In the genomic region with DNA sequence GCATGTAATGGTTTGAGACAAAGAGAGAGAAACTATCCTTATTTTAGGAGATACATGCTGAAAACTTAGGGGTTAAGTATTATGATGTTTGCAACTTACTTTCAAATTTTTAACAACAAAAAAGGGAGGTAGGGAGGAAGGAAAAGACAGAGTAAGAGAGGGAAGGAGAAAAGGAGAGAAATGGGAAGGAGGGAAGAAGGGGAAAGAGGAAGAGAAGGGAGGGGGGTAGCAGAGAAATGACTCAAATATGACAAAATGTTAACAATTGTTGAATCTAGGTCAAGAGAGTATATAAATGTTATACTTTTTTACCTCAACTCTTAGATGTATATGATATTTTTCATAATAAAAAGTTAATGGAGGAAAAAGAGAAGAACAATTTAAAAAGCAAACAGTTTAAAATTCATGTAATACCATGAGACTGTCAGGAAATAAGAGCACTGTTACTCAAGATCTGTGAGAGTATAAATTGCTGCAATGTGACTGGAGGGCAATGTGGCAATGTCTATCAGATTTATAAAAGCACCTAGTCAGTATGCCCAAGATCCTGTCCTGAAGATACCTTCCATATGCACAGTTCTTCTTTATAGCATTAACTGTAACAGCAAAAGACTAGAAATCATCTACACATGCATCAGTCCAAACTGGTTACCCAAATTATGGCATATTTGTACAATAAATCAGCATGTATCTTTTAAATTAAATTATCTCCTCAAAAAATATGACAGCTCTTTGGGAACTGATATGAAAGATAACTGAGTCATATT, we compare ENCODE assay signal across 16 cellular contexts. TPM values are rescaled to one million over a fixed set of nuclear protein-coding genes. Genes with fewer than 3 reads are reported as not detected.
DNase-seq lines count a peak whose midpoint lies in the region; ATAC-seq and TF ChIP-seq lines count a peak whose summit lies in the region.
"Had no signal": no experiment of that assay in that cellular context is flagged by ENCODE, and none has a peak within 500 bp of the region (broad histone marks: within the 10 kb centered on the region; RNA-seq: fewer than 3 reads in every experiment).

No MANE protein-coding gene starts in this region.

- H3K27ac ChIP-seq in CD4-positive, alpha-beta T cell (ENCODE audit: low read depth, low read length), result no peak overlapping the region
- H3K27ac ChIP-seq in right cardiac atrium (ENCODE audit: low read length), result no peak overlapping the region
- H3K27ac ChIP-seq: colonic mucosa, ovary, WERI-Rb-1 had no signal

- H3K27me3 ChIP-seq in CD4-positive, alpha-beta T cell (ENCODE audit: control insufficient read depth, insufficient read depth, low read length), result no peaks in the 10 kb centered on the region
- no peaks in the 10 kb centered on the region for H3K27me3 ChIP-seq in adipocyte (replicated peaks; ENCODE audit: control insufficient read depth, insufficient read depth, low read length)
- H3K27me3 ChIP-seq in right cardiac atrium (ENCODE audit: control insufficient read depth, insufficient read depth), result no peaks in the 10 kb centered on the region
- H3K27me3 ChIP-seq: colonic mucosa, ovary had no signal

- CTCF ChIA-PET in CD4-positive, alpha-beta T cell (lab: Charles Lee), result no interaction called here

- POLR2A ChIA-PET in CD4-positive, alpha-beta T cell (lab: Charles Lee), result no interaction called here

- H3K27ac Mint-ChIP-seq in CD4-positive, alpha-beta T cell, result no peak overlapping the region
- H3K27ac Mint-ChIP-seq in HFFc6 (no peak overlapping the region), mesothelial cell of epicardium (peak overlapping the region; percentile 52)

- intact Hi-C loops in CD4-positive, alpha-beta T cell (cut with DNase I, micrococcal nuclease), result no loop called here
- intact Hi-C loops in right cardiac atrium (cut with DNase I), result no loop called here

- TF ChIP-seq CTCF in CD4-positive, alpha-beta T cell (IDR thresholded peaks at IDR 0.05), result no peak
- TF ChIP-seq CTCF in HFFc6 (IDR thresholded peaks at IDR 0.05) (no peak), mesothelial cell of epicardium (IDR thresholded peaks at IDR 0.05; ENCODE audit: unreplicated experiment) (no peak)

- no peak for ATAC-seq in CD4-positive, alpha-beta T cell (ENCODE audit: poor library complexity)
- ATAC-seq in right cardiac atrium, result no peak
- ATAC-seq: CD8-positive, alpha-beta T cell had no signal

- in situ Hi-C loops in ACHN (cut with HindIII; ENCODE audit: low pct_ligation_motif_present, low pct_unique_long_range_greater_than_20kb, low sequenced_read_pairs), result no loop called here

- no peaks in the 10 kb centered on the region for H3K9me3 Mint-ChIP-seq in CD4-positive, alpha-beta T cell
- H3K9me3 Mint-ChIP-seq in HFFc6 (no peaks in the 10 kb centered on the region), mesothelial cell of epicardium (no peaks in the 10 kb centered on the region)
- H3K9me3 Mint-ChIP-seq: CD8-positive, alpha-beta T cell had no signal

- no peak for DNase-seq in CD4-positive, alpha-beta T cell
- no peak for DNase-seq in HFFc6
- DNase-seq in adipocyte (ENCODE audit: low read depth), result peak; percentile 70
- DNase-seq in mesothelial cell of epicardium (ENCODE audit: low spot score in 2 of 2, unreplicated experiment in 2 of 2), result no peak
- DNase-seq in ACHN, result no peak
- no peak for DNase-seq in right cardiac atrium
- DNase-seq in NCI-H146 treated with DMSO at 0.1 percent for 48 hours (lab: John Stamatoyannopoulos, UW; ENCODE audit: unreplicated experiment), result no peak
- DNase-seq: anterior cingulate cortex; CD8-positive, alpha-beta T cell; colonic mucosa; KBM-7; NCI-H1436; NCI-H524; ovary; stimulated activated naive CD8-positive, alpha-beta T cell treated with anti-CD3 and anti-CD28 coated beads, Interleukin-15, Interleukin-2, amounts not matched to agents 100 U/mL and 50 U/mL, for 24 hours; WERI-Rb-1 had no signal

- H3K4me3 Mint-ChIP-seq in CD4-positive, alpha-beta T cell, result peak overlapping the region; percentile 32
- H3K4me3 Mint-ChIP-seq in HFFc6 (peak overlapping the region; percentile 8; the same call in 1 of the 2 replicates), mesothelial cell of epicardium (no peak overlapping the region)
- H3K4me3 Mint-ChIP-seq: CD8-positive, alpha-beta T cell had no signal

- H3K4me3 ChIP-seq in adipocyte (ENCODE audit: low read length) (peak overlapping the region; percentile 27), right cardiac atrium (ENCODE audit: low read length) (no peak overlapping the region)
- H3K4me3 ChIP-seq: colonic mucosa, ovary had no signal

- H3K27me3 Mint-ChIP-seq in CD4-positive, alpha-beta T cell, result no peaks in the 10 kb centered on the region
- H3K27me3 Mint-ChIP-seq in HFFc6 (ENCODE audit: insufficient read depth) (no peaks in the 10 kb centered on the region), mesothelial cell of epicardium (ENCODE audit: low read depth) (no peaks in the 10 kb centered on the region)

- H3K9me3 ChIP-seq in CD4-positive, alpha-beta T cell (ENCODE audit: control insufficient read depth, low read length), result no peaks in the 10 kb centered on the region
- H3K9me3 ChIP-seq in adipocyte (ENCODE audit: control insufficient read depth, low read length), result no peaks in the 10 kb centered on the region
- no peaks in the 10 kb centered on the region for H3K9me3 ChIP-seq in right cardiac atrium (ENCODE audit: control insufficient read depth, low read length)
- H3K9me3 ChIP-seq: colonic mucosa, ovary had no signal

- peaks cover 20% of the 10 kb centered on the region for H3K36me3 ChIP-seq in adipocyte (ENCODE audit: control insufficient read depth, insufficient read depth, low read length, severe bottlenecking)
- H3K36me3 ChIP-seq: colonic mucosa, ovary, WERI-Rb-1 had no signal

- peaks cover 63% of the 10 kb centered on the region for H3K36me3 Mint-ChIP-seq in CD4-positive, alpha-beta T cell (ENCODE audit: low read depth)
- H3K36me3 Mint-ChIP-seq in HFFc6 (ENCODE audit: low read depth), result peaks cover 34% of the 10 kb centered on the region
- H3K36me3 Mint-ChIP-seq in mesothelial cell of epicardium, result peaks cover 25% of the 10 kb centered on the region

- peak overlapping the region; percentile 37 for H3K9ac ChIP-seq in adipocyte (ENCODE audit: low read length)

- peaks cover 16% of the 10 kb centered on the region for H3K4me1 ChIP-seq in adipocyte (ENCODE audit: control insufficient read depth, insufficient read depth, low read length)
- H3K4me1 ChIP-seq in right cardiac atrium (ENCODE audit: control insufficient read depth, insufficient read depth, low read length), result no peaks in the 10 kb centered on the region
- H3K4me1 ChIP-seq: colonic mucosa had no signal

- H3K4me1 Mint-ChIP-seq in CD4-positive, alpha-beta T cell (ENCODE audit: low read depth), result peaks cover 63% of the 10 kb centered on the region
- H3K4me1 Mint-ChIP-seq in HFFc6 (ENCODE audit: low read depth) (peaks cover 45% of the 10 kb centered on the region), mesothelial cell of epicardium (peaks cover 10% of the 10 kb centered on the region)

RNA-seq across cellular contexts. Expression of gene FBXW11, which starts 16.3 kb away (rescaled TPM):
- total RNA-seq in CD4-positive, alpha-beta T cell, result 10 to 100 TPM; 20.9 to 24.0 TPM
- 10 to 100 TPM; 54.5 to 60.5 (median 58.5) TPM for total RNA-seq in HFFc6 (2021; fragmentation: NEBNext Ultra II Directional; extraction: Animal tissue kit (Norgen Biotek cat#: 25700))
- total RNA-seq in mesothelial cell of epicardium, result 62.1 to 64.4 TPM (median 64.1 TPM) in 3 replicates
- total RNA-seq in right cardiac atrium, result 10 to 100 TPM; 62.3 to 70.7 (median 67.3) TPM
- 15.8 TPM for polyA plus RNA-seq in right cardiac atrium
